9 cellular contexts compared by ENCODE assay signal in genomic region chr19:13729859-13730258, GRCh38. TPM values are rescaled to one million over a fixed set of nuclear protein-coding genes. Genes with fewer than 3 reads are reported as not detected.
A peak's percentile ranks its signal among the peaks of the same experiment; 100 is the strongest.
DNase-seq lines count a peak whose midpoint lies in the region; ATAC-seq, FAIRE-seq and TF ChIP-seq lines count a peak whose summit lies in the region.
"Had no signal": no experiment of that assay in that cellular context is flagged by ENCODE, and none has a peak within 500 bp of the region (broad histone marks: within the 10 kb centered on the region; RNA-seq: fewer than 3 reads in every experiment).

No MANE protein-coding gene starts in this region.

- H3K79me2 ChIP-seq in astrocyte (ENCODE audit: insufficient read depth, low read length) = peaks cover 5% of the 10 kb centered on the region

- peaks cover 0 to 12% (median 3%) of the 10 kb centered on the region in 11 experiments; a peak in 4 of 22 replicates for H3K36me3 ChIP-seq in BLaER1 treated with 17β-estradiol and CSF1 and Interleukin-3, amounts not matched to agents 10 nM and 100 nM
- H3K36me3 ChIP-seq in astrocyte (ENCODE audit: insufficient read depth, low read length) (no peaks in the 10 kb centered on the region), H7 (replicated peaks; ENCODE audit: control insufficient read depth, insufficient read depth, low read length) (no peaks in the 10 kb centered on the region)

- H3K36me3 Mint-ChIP-seq in astrocyte (ENCODE audit: low read depth, unreplicated experiment) = no peaks in the 10 kb centered on the region
- H3K36me3 Mint-ChIP-seq in nephron (ENCODE audit: low read depth) = no peaks in the 10 kb centered on the region

- no peaks in the 10 kb centered on the region for H4K20me1 ChIP-seq in BLaER1 treated with 17β-estradiol and CSF1 and Interleukin-3, amounts not matched to agents 10 nM and 100 nM
- H4K20me1 ChIP-seq in astrocyte (ENCODE audit: insufficient read depth, low read length) = no peaks in the 10 kb centered on the region

- H3K27me3 ChIP-seq in BLaER1 treated with 17β-estradiol and CSF1 and Interleukin-3, amounts not matched to agents 10 nM and 100 nM = no peaks in the 10 kb centered on the region
- no peaks in the 10 kb centered on the region for H3K27me3 ChIP-seq in astrocyte (ENCODE audit: insufficient read depth, low read length)
- H3K27me3 ChIP-seq in H7 (ENCODE audit: control insufficient read depth, insufficient read depth, low read length) = no peaks in the 10 kb centered on the region

- peaks cover 1% of the 10 kb centered on the region for H3K27me3 Mint-ChIP-seq in astrocyte (ENCODE audit: low read depth, unreplicated experiment)
- H3K27me3 Mint-ChIP-seq in nephron (ENCODE audit: low read depth) = no peaks in the 10 kb centered on the region

- no peak for FAIRE-seq in astrocyte (lab: Jason Lieb, UNC)

- H3K4me2 ChIP-seq in BLaER1 treated with 17β-estradiol and CSF1 and Interleukin-3, amounts not matched to agents 10 nM and 100 nM = peak overlapping the region in 10 of 11 experiments; percentile 7 to 99 (median 94); a peak in 19 of 22 replicates
- no peak overlapping the region for H3K4me2 ChIP-seq in astrocyte (ENCODE audit: low read length)

- DNase-seq in M059J (ENCODE audit: low read depth) (peak; percentile 25), astrocyte (ENCODE audit: low read depth) (no peak), H7 (no peak)
- DNase-seq: cortex of kidney had no signal

- H3K4me1 Mint-ChIP-seq in astrocyte (ENCODE audit: low read depth, unreplicated experiment) = peaks cover 8% of the 10 kb centered on the region
- H3K4me1 Mint-ChIP-seq in nephron = peaks cover 6% of the 10 kb centered on the region

- peak overlapping the region in 6 of 11 experiments; percentile 71 to 90 (median 84); a peak in 10 of 22 replicates for H3K9ac ChIP-seq in BLaER1 treated with 17β-estradiol and CSF1 and Interleukin-3, amounts not matched to agents 10 nM and 100 nM
- peak overlapping the region; percentile 92 for H3K9ac ChIP-seq in astrocyte (ENCODE audit: low read length)

- no peak for TF ChIP-seq CTCF in astrocyte (IDR thresholded peaks at IDR 0.05; ENCODE audit: insufficient read depth, low read depth, low read length)
- TF ChIP-seq CTCF in nephron (IDR thresholded peaks at IDR 0.05; ENCODE audit: unreplicated experiment in 3 of 3) = no peak

- H3K4me3 Mint-ChIP-seq in astrocyte (ENCODE audit: unreplicated experiment) = no peak overlapping the region
- H3K4me3 Mint-ChIP-seq in nephron = peak overlapping the region; percentile 18 to 63 (median 37)

- no peak overlapping the region for H2AFZ ChIP-seq in astrocyte (ENCODE audit: low read depth, low read length)

- ATAC-seq in GM18520 (IDR thresholded peaks at IDR 0.05; ENCODE audit: unreplicated experiment) (no peak), HG03439 (IDR thresholded peaks at IDR 0.05; ENCODE audit: unreplicated experiment) (no peak), HG03025 (IDR thresholded peaks at IDR 0.05; ENCODE audit: low FRiP score, unreplicated experiment) (no peak)

- H3K27ac Mint-ChIP-seq in astrocyte (ENCODE audit: unreplicated experiment) = peak overlapping the region; percentile 79
- H3K27ac Mint-ChIP-seq in nephron = peak overlapping the region; percentile 82 to 95 (median 94)

- H3K27ac ChIP-seq in BLaER1 treated with 17β-estradiol and CSF1 and Interleukin-3, amounts not matched to agents 10 nM and 100 nM = peak overlapping the region; percentile 76 to 95 (median 88); a peak in 20 of 22 replicates
- H3K27ac ChIP-seq in astrocyte (ENCODE audit: low read depth, low read length) = peak overlapping the region; percentile 100

- H3K9me3 Mint-ChIP-seq in astrocyte (ENCODE audit: unreplicated experiment) (peaks cover 2% of the 10 kb centered on the region), nephron (no peaks in the 10 kb centered on the region)

- no peaks in the 10 kb centered on the region for H3K9me3 ChIP-seq in BLaER1 treated with 17β-estradiol and CSF1 and Interleukin-3, amounts not matched to agents 10 nM and 100 nM (replicated peaks in 1 of 11)
- H3K9me3 ChIP-seq in astrocyte (ENCODE audit: insufficient read depth, low read depth, low read length) = no peaks in the 10 kb centered on the region

- H3K4me3 ChIP-seq in BLaER1 treated with 17β-estradiol and CSF1 and Interleukin-3, amounts not matched to agents 10 nM and 100 nM = 0 out of 20 replicates have a peak overlapping the region, but pooled peaks of 1 of the 10 experiments have one; percentile 68
- no peak overlapping the region for H3K4me3 ChIP-seq in astrocyte (ENCODE audit: insufficient read depth, low read depth, low read length)
- H3K4me3 ChIP-seq in H7 (ENCODE audit: insufficient read depth, low read depth, low read length) = no peak overlapping the region

- H3K4me1 ChIP-seq in BLaER1 treated with 17β-estradiol and CSF1 and Interleukin-3, amounts not matched to agents 10 nM and 100 nM = peaks cover 26 to 56% (median 35%) of the 10 kb centered on the region in 10 experiments
- H3K4me1 ChIP-seq in astrocyte (ENCODE audit: insufficient read depth, low read length) = peaks cover 30% of the 10 kb centered on the region

RNA-seq across cellular contexts. Expression of gene MRI1, which starts 34.5 kb away (rescaled TPM):
- 51.5 and 71.3 TPM in 2 replicates for total RNA-seq in M059J (2014; rRNA removed; shearing (Covaris generic))
- total RNA-seq in astrocyte = 25.8 and 26.6 TPM in 2 replicates
- total RNA-seq in H7 (2014; rRNA removed; shearing (Covaris generic)) = 51.3 and 54.9 TPM in 2 replicates

RNA-seq across cellular contexts. Expression of gene C19orf53, which starts 44.4 kb away (rescaled TPM):
- 213 and 349 TPM in 2 replicates for total RNA-seq in M059J (2014; rRNA removed; shearing (Covaris generic))
- 114 and 138 TPM in 2 replicates for total RNA-seq in astrocyte
- 91.5 and 120 TPM in 2 replicates for total RNA-seq in H7 (2014; rRNA removed; shearing (Covaris generic))
